Comparison of ENCODE assay signal across 1 cellular context in genomic region chr19:47824396-47824795, GRCh38.
TF ChIP-seq lines count a peak whose summit lies in the region.

No MANE protein-coding gene starts in this region.

TF ChIP-seq in HepG2, 621 proteins besides CTCF, POLR2A, EP300 and RAD21:
- TF ChIP-seq REST (IDR thresholded peaks at IDR 0.05; ENCODE audit: borderline replicate concordance in 1 of 2, low read depth in 1 of 2, low read length in 2 of 2) (no peak), ZNF496 (CRISPR knock-in tag; IDR thresholded peaks at IDR 0.05; ENCODE audit: insufficient replicate concordance) (no peak), NFAT5 (CRISPR knock-in tag; IDR thresholded peaks at IDR 0.05) (no peak), ZBTB4 (CRISPR knock-in tag; IDR thresholded peaks at IDR 0.05; ENCODE audit: borderline replicate concordance) (no peak), ZNF891 (CRISPR knock-in tag; IDR thresholded peaks at IDR 0.05) (no peak), ZNF800 (CRISPR knock-in tag; IDR thresholded peaks at IDR 0.05) (no peak), ZNF276 (CRISPR knock-in tag; IDR thresholded peaks at IDR 0.05; ENCODE audit: low read depth) (no peak), TBX3 (IDR thresholded peaks at IDR 0.05; ENCODE audit: borderline replicate concordance) (no peak), SOX5 (CRISPR knock-in tag; IDR thresholded peaks at IDR 0.05; ENCODE audit: borderline replicate concordance) (no peak), MAFK (conservative IDR thresholded peaks at IDR 0.05 in 1 of 2, IDR thresholded peaks at IDR 0.05 in 1 of 2; ENCODE audit: low read length in 2 of 2) (no peak)
